ENCODE assay signal across 17 cellular contexts in the genomic region with DNA sequence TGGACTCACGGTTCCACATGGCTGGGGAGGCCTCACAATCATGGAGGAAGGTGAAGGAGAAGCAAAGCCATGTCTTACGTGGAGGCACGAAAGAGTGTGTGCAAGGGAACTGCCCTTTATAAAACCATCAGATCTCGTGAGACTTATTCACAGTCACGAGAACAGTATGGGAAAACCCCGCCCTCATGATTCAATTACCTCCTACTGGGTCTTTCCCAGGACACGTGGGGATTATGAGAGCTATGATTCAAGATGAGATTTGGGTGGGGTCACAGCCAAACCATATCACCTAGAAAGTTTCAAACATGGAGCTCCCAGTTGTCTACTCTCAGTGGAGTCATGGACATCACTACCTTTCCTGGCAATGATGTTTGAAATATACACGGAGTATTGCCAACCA. TPM values are rescaled to one million over a fixed set of nuclear protein-coding genes. Genes with fewer than 3 reads are reported as not detected.
DNase-seq lines count a peak whose midpoint lies in the region; ATAC-seq and TF ChIP-seq lines count a peak whose summit lies in the region.
"Had no signal": no experiment of that assay in that cellular context is flagged by ENCODE, and none has a peak within 500 bp of the region (broad histone marks: within the 10 kb centered on the region; RNA-seq: fewer than 3 reads in every experiment).

No MANE protein-coding gene starts in this region.

- H3K4me1 ChIP-seq in neural progenitor cell, result peaks cover 5% of the 10 kb centered on the region
- H3K4me1 ChIP-seq: ascending aorta, Caco-2, colonic mucosa had no signal

- H3K36me3 ChIP-seq in neural progenitor cell, result no peaks in the 10 kb centered on the region
- H3K36me3 ChIP-seq: ascending aorta, colonic mucosa had no signal

- no peaks in the 10 kb centered on the region for H3K4me1 Mint-ChIP-seq in memory B cell
- H3K4me1 Mint-ChIP-seq in neural progenitor cell, result no peaks in the 10 kb centered on the region
- H3K4me1 Mint-ChIP-seq: GM23338, natural killer cell had no signal

- H3K36me3 Mint-ChIP-seq in memory B cell (no peaks in the 10 kb centered on the region), neural progenitor cell (no peaks in the 10 kb centered on the region)
- H3K36me3 Mint-ChIP-seq: IgD-negative memory B cell, natural killer cell had no signal

- no peaks in the 10 kb centered on the region for H3F3A ChIP-seq in neural progenitor cell (ENCODE audit: low read depth)

- DNase-seq in stimulated activated CD4-positive, alpha-beta T cell treated with anti-CD3 and anti-CD28 coated beads, Interleukin-12 subunit alpha, Interleukin-12 subunit beta, amount 100 ng/mL, for 24 hours (ENCODE audit: low read depth in 2 of 2), result peak; percentile 8 to 19
- DNase-seq in stimulated activated CD4-positive, alpha-beta T cell treated with anti-CD3 and anti-CD28 coated beads, Interleukin-12 subunit alpha, Interleukin-12 subunit beta, amount 100 ng/mL, for 4 hours, result no peak
- peak; percentile 40 for DNase-seq in activated CD4-positive, CD25-positive, alpha-beta regulatory T cell treated with anti-CD3 and anti-CD28 coated beads, Interleukin-2, amount 50 U/mL, for 72 hours
- DNase-seq in memory B cell (ENCODE audit: low spot score in 2 of 2), result no peak
- DNase-seq in COLO668 (lab: John Stamatoyannopoulos, UW; ENCODE audit: unreplicated experiment), result no peak
- DNase-seq in neural progenitor cell (ENCODE audit: low spot score), result no peak
- no peak for DNase-seq in HT-29 (ENCODE audit: low spot score)
- DNase-seq: AML-193, Caco-2, colonic mucosa, natural killer cell, NCI-H1048 had no signal

- H3K9me3 Mint-ChIP-seq in memory B cell (no peaks in the 10 kb centered on the region), neural progenitor cell (no peaks in the 10 kb centered on the region)
- H3K9me3 Mint-ChIP-seq: GM23338, IgD-negative memory B cell, natural killer cell had no signal

- no peaks in the 10 kb centered on the region for H3K9me3 ChIP-seq in neural progenitor cell (ENCODE audit: low read depth)
- H3K9me3 ChIP-seq: ascending aorta, Caco-2, colonic mucosa had no signal

- ATAC-seq in memory B cell (ENCODE audit: low read depth), result peak; percentile 32
- ATAC-seq: GM23338, natural killer cell had no signal

- H3K27ac Mint-ChIP-seq in memory B cell (no peak overlapping the region), neural progenitor cell (no peak overlapping the region)
- H3K27ac Mint-ChIP-seq: GM23338, IgD-negative memory B cell, natural killer cell had no signal

- no peak overlapping the region for H3K4me3 Mint-ChIP-seq in memory B cell
- no peak overlapping the region for H3K4me3 Mint-ChIP-seq in neural progenitor cell
- H3K4me3 Mint-ChIP-seq: GM23338, IgD-negative memory B cell, natural killer cell had no signal

- H3K4me2 ChIP-seq in neural progenitor cell, result no peak overlapping the region
- H3K4me2 ChIP-seq: GM23338 had no signal

- no peak overlapping the region for H3K9ac ChIP-seq in neural progenitor cell

- no peaks in the 10 kb centered on the region for H3K27me3 ChIP-seq in neural progenitor cell
- H3K27me3 ChIP-seq: ascending aorta, colonic mucosa had no signal

- H3K27me3 Mint-ChIP-seq in memory B cell (peaks cover 5% of the 10 kb centered on the region), neural progenitor cell (ENCODE audit: insufficient read depth, low read depth) (peaks cover 4% of the 10 kb centered on the region)
- H3K27me3 Mint-ChIP-seq: IgD-negative memory B cell had no signal

- no peaks in the 10 kb centered on the region for H4K20me1 ChIP-seq in neural progenitor cell (ENCODE audit: low read depth)

- H3K4me3 ChIP-seq in neural progenitor cell, result no peak overlapping the region
- H3K4me3 ChIP-seq: ascending aorta, colonic mucosa, GM23338, lung, skin epidermis had no signal

- H3K79me2 ChIP-seq in neural progenitor cell (ENCODE audit: low read depth), result no peaks in the 10 kb centered on the region

- no peak overlapping the region for H3K27ac ChIP-seq in neural progenitor cell
- H3K27ac ChIP-seq: ascending aorta, colonic mucosa, skin epidermis had no signal

- H2AFZ ChIP-seq in neural progenitor cell (replicated peaks), result no peak overlapping the region
- H2AFZ ChIP-seq: GM23338 had no signal

- no peak for TF ChIP-seq CTCF in neural progenitor cell (IDR thresholded peaks at IDR 0.05)

RNA-seq across cellular contexts. Expression of a gene that starts 49.6 kb away (rescaled TPM):
- total RNA-seq in neural progenitor cell (ENCODE audit: low replicate concordance), result 49.0 and 93.9 TPM in 2 replicates
- 45.2 and 56.8 TPM in 2 replicates for total RNA-seq in HT-29 (2014; rRNA removed; shearing (Covaris generic))

Comparison
In these comparisons a context has a peak if more than half of its experiments do, and no peak if none do; other contexts are left out.
1. DNase-seq: peak in stimulated activated CD4-positive, alpha-beta T cell treated with anti-CD3 and anti-CD28 coated beads, Interleukin-12 subunit alpha, Interleukin-12 subunit beta, amount 100 ng/mL, for 24 hours (2 of 2) and activated CD4-positive, CD25-positive, alpha-beta regulatory T cell treated with anti-CD3 and anti-CD28 coated beads, Interleukin-2, amount 50 U/mL, for 72 hours (single experiment); none in stimulated activated CD4-positive, alpha-beta T cell treated with anti-CD3 and anti-CD28 coated beads, Interleukin-12 subunit alpha, Interleukin-12 subunit beta, amount 100 ng/mL, for 4 hours (single experiment), memory B cell (0 of 2), COLO668 (single experiment), neural progenitor cell (single experiment) and HT-29 (single experiment).